31 cellular contexts compared by ENCODE assay signal in the genomic region with DNA sequence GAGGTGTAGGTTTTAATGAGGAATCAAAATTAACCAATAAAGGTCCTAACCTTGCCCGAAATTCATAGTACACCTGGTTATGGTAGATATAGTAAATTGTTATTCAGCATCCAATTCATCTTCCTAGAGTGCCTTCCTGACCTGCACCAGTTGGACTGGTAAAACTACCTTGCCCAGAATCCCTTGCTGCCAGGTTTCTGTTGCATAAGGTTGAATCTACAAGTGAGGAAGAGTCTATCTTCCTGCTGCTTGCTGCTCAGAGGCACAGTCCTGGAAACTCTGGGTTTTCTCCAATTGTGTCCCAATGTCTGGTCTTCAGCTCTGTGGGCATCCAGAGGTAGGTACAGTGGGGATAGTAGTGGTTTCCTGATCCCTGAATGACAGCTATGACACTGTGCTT. TPM values are rescaled to one million over a fixed set of nuclear protein-coding genes. Genes with fewer than 3 reads are reported as not detected.
DNase-seq lines count a peak whose midpoint lies in the region; ATAC-seq and TF ChIP-seq lines count a peak whose summit lies in the region.
"Had no signal": no experiment of that assay in that cellular context is flagged by ENCODE, and none has a peak within 500 bp of the region (broad histone marks: within the 10 kb centered on the region; RNA-seq: fewer than 3 reads in every experiment).

No MANE protein-coding gene starts in this region.

- ATAC-seq in T-cell (replicated peaks in 1 of 4) (no peak), GM21528 (IDR thresholded peaks at IDR 0.05; ENCODE audit: low FRiP score, unreplicated experiment) (no peak)
- ATAC-seq: gastroesophageal sphincter; left ventricle myocardium superior; naive thymus-derived CD4-positive, alpha-beta T cell had no signal

- H3K36me3 Mint-ChIP-seq in MCF 10A (ENCODE audit: insufficient read depth, unreplicated experiment) = no peaks in the 10 kb centered on the region
- no peaks in the 10 kb centered on the region for H3K36me3 Mint-ChIP-seq in T-cell
- no peaks in the 10 kb centered on the region for H3K36me3 Mint-ChIP-seq in CD14-positive monocyte
- H3K36me3 Mint-ChIP-seq: activated naive CD8-positive, alpha-beta T cell treated with anti-CD3 and anti-CD28 coated beads, Interleukin-2, amount 10 ng/mL, durations not matched to agents 7 days and 5 days; CD4-positive, CD25-positive, alpha-beta regulatory T cell; mesothelial cell of epicardium had no signal

- POLR2A ChIA-PET in MCF 10A (lab: Yijun Ruan, JAX) (no interaction called here), T-cell (lab: Charles Lee) (no interaction called here)

- DNase-seq in T47D (ENCODE audit: low read depth in 1 of 2, low spot score in 1 of 2) (peak; percentile 22 to 76), MCF 10A (ENCODE audit: unreplicated experiment) (no peak), OCI-M1 (lab: John Stamatoyannopoulos, UW) (peak; percentile 20), head of caudate nucleus (peak in 27 of 42 donors; percentile 20 to 81 (median 49)), T-cell (no peak), CD14-positive monocyte (ENCODE audit: low spot score) (no peak)
- no peak for DNase-seq in activated naive CD4-positive, alpha-beta T cell treated with anti-CD3 and anti-CD28 coated beads, Interleukin-2, amount 50 U/mL, for 16 hours
- DNase-seq: activated CD4-positive, alpha-beta T cell treated with anti-CD3 and anti-CD28 coated beads for 48 hours; activated CD8-positive, alpha-beta memory T cell treated with anti-CD3 and anti-CD28 coated beads for 24 hours; activated effector memory CD4-positive, alpha-beta T cell treated with anti-CD3 and anti-CD28 coated beads, Interleukin-2, amount 50 U/mL, for 16 hours; activated naive CD8-positive, alpha-beta T cell treated with anti-CD3 and anti-CD28 coated beads, Interleukin-2, amount 10 ng/mL, durations not matched to agents 7 days and 5 days; CD4-positive, CD25-positive, alpha-beta regulatory T cell; endodermal cell; HCEC 1CT; Kasumi-1; left ventricle myocardium superior; naive thymus-derived CD4-positive, alpha-beta T cell; NCI-H1048; NCI-H1694 treated with DMSO at 0.1 percent for 48 hours; NCI-H69; stimulated activated naive CD4-positive, alpha-beta T cell treated with Interleukin-2 at 50 U/mL for 16 hours; T-helper 2 cell; testis had no signal

- H3K9me3 Mint-ChIP-seq in MCF 10A (ENCODE audit: unreplicated experiment) = no peaks in the 10 kb centered on the region
- H3K9me3 Mint-ChIP-seq in T-cell = no peaks in the 10 kb centered on the region
- peaks cover 0 to 2% (median 0%) of the 10 kb centered on the region in 7 donors for H3K9me3 Mint-ChIP-seq in CD14-positive monocyte
- H3K9me3 Mint-ChIP-seq: activated naive CD8-positive, alpha-beta T cell treated with anti-CD3 and anti-CD28 coated beads, Interleukin-2, amount 10 ng/mL, durations not matched to agents 7 days and 5 days; central memory CD8-positive, alpha-beta T cell; dendritic cell treated with granulocyte-macrophage colony-stimulating factor and Interleukin-4, amounts not matched to agents 40 ng/mL and 50 ng/mL, for 4 days; endodermal cell had no signal

- H3K4me1 Mint-ChIP-seq in MCF 10A (ENCODE audit: insufficient read depth, unreplicated experiment) (no peaks in the 10 kb centered on the region), T-cell (no peaks in the 10 kb centered on the region), CD14-positive monocyte (peaks cover 2% of the 10 kb centered on the region)
- H3K4me1 Mint-ChIP-seq: activated naive CD8-positive, alpha-beta T cell treated with anti-CD3 and anti-CD28 coated beads, Interleukin-2, amount 10 ng/mL, durations not matched to agents 7 days and 5 days; CD4-positive, CD25-positive, alpha-beta regulatory T cell; central memory CD8-positive, alpha-beta T cell; mesothelial cell of epicardium had no signal

- in situ Hi-C loops in T47D (cut with HindIII; ENCODE audit: low pct_unique_long_range_greater_than_20kb, low sequenced_read_pairs) = no loop called here

- no peak overlapping the region for H3K27ac Mint-ChIP-seq in MCF 10A (ENCODE audit: low read depth, unreplicated experiment)
- H3K27ac Mint-ChIP-seq in T-cell = no peak overlapping the region
- H3K27ac Mint-ChIP-seq in CD14-positive monocyte = peak overlapping the region in 1 of 7 donors; percentile 9
- H3K27ac Mint-ChIP-seq: activated naive CD8-positive, alpha-beta T cell treated with anti-CD3 and anti-CD28 coated beads, Interleukin-2, amount 10 ng/mL, durations not matched to agents 7 days and 5 days; CD4-positive, CD25-positive, alpha-beta regulatory T cell; dendritic cell treated with granulocyte-macrophage colony-stimulating factor and Interleukin-4, amounts not matched to agents 40 ng/mL and 50 ng/mL, for 4 days; endodermal cell; mesothelial cell of epicardium; naive thymus-derived CD4-positive, alpha-beta T cell had no signal

- no peaks in the 10 kb centered on the region for H3K27me3 Mint-ChIP-seq in MCF 10A (ENCODE audit: insufficient read depth, unreplicated experiment)
- H3K27me3 Mint-ChIP-seq in T-cell = peaks cover 4 to 10% of the 10 kb centered on the region in 2 donors
- H3K27me3 Mint-ChIP-seq in CD14-positive monocyte (ENCODE audit: low read depth in 3 of 3) = peaks cover 0 to 2% (median 0%) of the 10 kb centered on the region in 3 donors
- H3K27me3 Mint-ChIP-seq: dendritic cell treated with granulocyte-macrophage colony-stimulating factor and Interleukin-4, amounts not matched to agents 40 ng/mL and 50 ng/mL, for 4 days had no signal

- no TSS peak for BruUV-seq in MCF 10A (replicated peaks; lab: Mats Ljungman, UMichigan)

- intact Hi-C loops in MCF 10A (cut with micrococcal nuclease) = no loop called here
- intact Hi-C loops in head of caudate nucleus (cut with DNase I) = no loop called here
- intact Hi-C loops in CD14-positive monocyte (cut with micrococcal nuclease) = no loop called here

- TF ChIP-seq CTCF in MCF 10A (IDR thresholded peaks at IDR 0.05; ENCODE audit: unreplicated experiment) (no peak), CD14-positive monocyte (IDR thresholded peaks at IDR 0.05) (no peak)

- no peak overlapping the region for H3K4me3 Mint-ChIP-seq in MCF 10A (ENCODE audit: unreplicated experiment)
- no peak overlapping the region for H3K4me3 Mint-ChIP-seq in T-cell
- H3K4me3 Mint-ChIP-seq in CD14-positive monocyte = no peak overlapping the region
- H3K4me3 Mint-ChIP-seq: activated naive CD8-positive, alpha-beta T cell treated with anti-CD3 and anti-CD28 coated beads, Interleukin-2, amount 10 ng/mL, durations not matched to agents 7 days and 5 days; CD4-positive, CD25-positive, alpha-beta regulatory T cell; central memory CD8-positive, alpha-beta T cell; dendritic cell treated with granulocyte-macrophage colony-stimulating factor and Interleukin-4, amounts not matched to agents 40 ng/mL and 50 ng/mL, for 4 days; endodermal cell; mesothelial cell of epicardium; naive thymus-derived CD4-positive, alpha-beta T cell had no signal

- CTCF ChIA-PET in MCF 10A (lab: Yijun Ruan, JAX) (interaction anchor here (0.6 to 2.5 kb wide), 6 partner anchors 14 to 531 kb away, joined by 3 to 12 read pairs (median 6); no protein-coding TSS in a partner anchor), T-cell (lab: Charles Lee) (no interaction called here)

RNA-seq across cellular contexts. Expression of a gene that starts 17.3 kb away (rescaled TPM):
- not detected in 2 replicates for total RNA-seq in MCF 10A (2022)
- not detected for total RNA-seq in T-cell
- not detected for polyA plus RNA-seq in CD14-positive monocyte
- total RNA-seq: A172; activated naive CD8-positive, alpha-beta T cell treated with anti-CD3 and anti-CD28 coated beads, Interleukin-2, amount 10 ng/mL, durations not matched to agents 7 days and 5 days; astrocyte; CD4-positive, CD25-positive, alpha-beta regulatory T cell; endodermal cell; gastroesophageal sphincter; left ventricle myocardium superior; mesothelial cell of epicardium; naive thymus-derived CD4-positive, alpha-beta T cell; vagina had no signal
- polyA plus RNA-seq: CD4-positive, CD25-positive, alpha-beta regulatory T cell; naive thymus-derived CD4-positive, alpha-beta T cell had no signal

Comparison
In these comparisons a context has a peak if more than half of its experiments do, and no peak if none do; other contexts are left out.
1. DNase-seq: peak in T47D (2 of 2), OCI-M1 (single experiment) and head of caudate nucleus (27 of 42); none in MCF 10A (single experiment), T-cell (0 of 34), CD14-positive monocyte (single experiment) and activated naive CD4-positive, alpha-beta T cell treated with anti-CD3 and anti-CD28 coated beads, Interleukin-2, amount 50 U/mL, for 16 hours (single experiment).